In genomic region chr11:57647960-57648776, GRCh38 we compare ENCODE assay signal across 1 cellular context.
TF ChIP-seq lines count a peak whose summit lies in the region.

No MANE protein-coding gene starts in this region.

TF ChIP-seq in K562, 482 proteins besides CTCF, POLR2A, EP300 and RAD21 (continued from another document and continues in another):
- TF ChIP-seq ZNF407 (IDR thresholded peaks at IDR 0.05; ENCODE audit: low read depth): no peak
- TF ChIP-seq ZFPM2 (CRISPR knock-in tag; IDR thresholded peaks at IDR 0.05): no peak
- no peak for TF ChIP-seq ZNF449 (CRISPR knock-in tag; IDR thresholded peaks at IDR 0.05)
- TF ChIP-seq TBP (optimal IDR thresholded peaks at IDR 0.05; ENCODE audit: low read depth, low read length): no peak
- TF ChIP-seq HDAC1 (IDR thresholded peaks at IDR 0.05): peak in 1 of 2 experiments; percentile 95; a peak in 2 of 4 replicates
- no peak for TF ChIP-seq ZNF174 (CRISPR knock-in tag; IDR thresholded peaks at IDR 0.05)
- 0 out of 2 replicates have a peak, but pooled peaks have one; percentile 38 for TF ChIP-seq MEF2D (tag; conservative IDR thresholded peaks at IDR 0.05; ENCODE audit: low read depth)
- no peak for TF ChIP-seq ESRRA (IDR thresholded peaks at IDR 0.05; ENCODE audit: borderline replicate concordance, low read depth)
- TF ChIP-seq JUNB (CRISPR knock-in tag; conservative IDR thresholded peaks at IDR 0.05): no peak
- no peak for TF ChIP-seq ZBTB34 (CRISPR knock-in tag; IDR thresholded peaks at IDR 0.05)
- peak; percentile 85 for TF ChIP-seq HDAC3 (IDR thresholded peaks at IDR 0.05; ENCODE audit: borderline replicate concordance, partially characterized antibody)
- TF ChIP-seq ARNT (IDR thresholded peaks at IDR 0.05): peak; percentile 82 to 93; a peak in 3 of 4 replicates
- no peak for TF ChIP-seq STAT5B (CRISPR knock-in tag; IDR thresholded peaks at IDR 0.05)
- 0 out of 2 replicates have a peak, but pooled peaks have one; percentile 58 for TF ChIP-seq RERE (CRISPR knock-in tag; IDR thresholded peaks at IDR 0.05; ENCODE audit: borderline replicate concordance)
- no peak for TF ChIP-seq ZBTB26 (CRISPR knock-in tag; IDR thresholded peaks at IDR 0.05)
- no peak for TF ChIP-seq ZNF778 (CRISPR knock-in tag; IDR thresholded peaks at IDR 0.05)
- TF ChIP-seq SPI1 (IDR thresholded peaks at IDR 0.05; ENCODE audit: borderline replicate concordance, low read depth, low read length): no peak
- TF ChIP-seq BACH1 (tag; IDR thresholded peaks at IDR 0.05): no peak; the same call in 1 of the 2 replicates
- TF ChIP-seq ZEB2 (IDR thresholded peaks at IDR 0.05): peak; percentile 69; the same call in 1 of the 2 replicates
- no peak for TF ChIP-seq BRCA1 (IDR thresholded peaks at IDR 0.05)
- TF ChIP-seq BRCA1 (CRISPR knock-in tag; IDR thresholded peaks at IDR 0.05): no peak
- no peak for TF ChIP-seq ZNF184 (CRISPR knock-in tag; IDR thresholded peaks at IDR 0.05)
- no peak for TF ChIP-seq USF2 (CRISPR knock-in tag; IDR thresholded peaks at IDR 0.05)
- no peak for TF ChIP-seq EZH2 (IDR thresholded peaks at IDR 0.05; ENCODE audit: borderline replicate concordance, low read depth, low read length)
- TF ChIP-seq KLF13 (tag; IDR thresholded peaks at IDR 0.05; ENCODE audit: borderline replicate concordance, low read depth): no peak
- TF ChIP-seq CHD4 (IDR thresholded peaks at IDR 0.05; ENCODE audit: insufficient read depth, insufficient replicate concordance, low read depth, low read length, poor library complexity, severe bottlenecking): no peak
- TF ChIP-seq TGIF2 (CRISPR knock-in tag; IDR thresholded peaks at IDR 0.05): no peak
- TF ChIP-seq ZNF57 (CRISPR knock-in tag; IDR thresholded peaks at IDR 0.05): no peak
- TF ChIP-seq CBFA2T2 (conservative IDR thresholded peaks at IDR 0.05): peak; percentile 99
- TF ChIP-seq ZMIZ1 (IDR thresholded peaks at IDR 0.05; ENCODE audit: low read depth in 2 of 2, low read length in 2 of 2): peak in 1 of 2 experiments; percentile 95; a peak in 2 of 4 replicates
- no peak for TF ChIP-seq RHOXF2B (CRISPR knock-in tag; conservative IDR thresholded peaks at IDR 0.05)
- TF ChIP-seq MCM7 (IDR thresholded peaks at IDR 0.05): no peak
- no peak for TF ChIP-seq SAP30 (IDR thresholded peaks at IDR 0.05; ENCODE audit: borderline replicate concordance, insufficient read depth, low read depth, low read length, poor library complexity, severe bottlenecking)
- TF ChIP-seq E2F4 (CRISPR knock-in tag; IDR thresholded peaks at IDR 0.05; ENCODE audit: low read depth): no peak
- peak; percentile 46; the same call in 1 of the 2 replicates for TF ChIP-seq JUN (IDR thresholded peaks at IDR 0.05; ENCODE audit: borderline replicate concordance, low read depth, low read length)
- TF ChIP-seq JUN (CRISPR knock-in tag; IDR thresholded peaks at IDR 0.05; ENCODE audit: borderline replicate concordance): no peak
